25 cellular contexts compared by ENCODE assay signal in genomic region chr7:22005151-22005550, GRCh38.
"Had no signal": no experiment of that assay in that cellular context is flagged by ENCODE, and none has a peak within 500 bp of the region (broad histone marks: within the 10 kb centered on the region; RNA-seq: fewer than 3 reads in every experiment).

No MANE protein-coding gene starts in this region.

- DNase-seq: activated CD4-positive, alpha-beta memory T cell treated with anti-CD3 and anti-CD28 coated beads, Interleukin-2, amount 10 ng/mL, durations not matched to agents 7 days and 5 days; activated CD4-positive, alpha-beta T cell treated with anti-CD3 and anti-CD28 coated beads for 36 hours; activated CD4-positive, alpha-beta T cell treated with anti-CD3 and anti-CD28 coated beads, Interleukin-2, amount 50 U/mL, for 1 hour; activated CD4-positive, CD25-positive, alpha-beta regulatory T cell; activated gamma-delta T cell treated with Interleukin-2 at 50 U/mL for 16 hours; activated naive CD4-positive, alpha-beta T cell treated with anti-CD3 and anti-CD28 coated beads, Interleukin-2, amount 10 ng/mL, durations not matched to agents 7 days and 5 days; activated naive CD8-positive, alpha-beta T cell treated with anti-CD3 and anti-CD28 coated beads for 36 hours; activated T-cell treated with anti-CD3 and anti-CD28 coated beads for 4 hours; activated T-cell treated with anti-CD3 and anti-CD28 coated beads, Interleukin-2, amount 50 U/mL, for 72 hours; adrenal gland; aorta; MM.1S; NCI-H1105; NCI-H1436; NCI-H1694 treated with DMSO at 0.1 percent for 48 hours; NCI-H2029 treated with DMSO at 0.1 percent for 48 hours; NCI-H345; NCI-H510A; NCI-H526 treated with DMSO at 0.1 percent for 48 hours; Peyer's patch; SHP77; T-cell; T-helper 2 cell; T1000 had no signal

- H3K27ac ChIP-seq: adrenal gland, Peyer's patch, VCaP had no signal

- H3K9me3 ChIP-seq: adrenal gland, Peyer's patch had no signal

- ATAC-seq: activated CD4-positive, alpha-beta T cell treated with anti-CD3 and anti-CD28 coated beads for 36 hours; activated T-cell treated with anti-CD3 and anti-CD28 coated beads, Interleukin-2, amount 50 U/mL, for 72 hours; T-cell had no signal

- H3K36me3 ChIP-seq: adrenal gland, Peyer's patch had no signal

- H3K4me1 ChIP-seq: adrenal gland had no signal

- H3K27me3 ChIP-seq: adrenal gland, Peyer's patch had no signal

- H3K4me3 ChIP-seq: adrenal gland, Peyer's patch had no signal
